In genomic region chr6:42140051-42140450, GRCh38 we compare ENCODE assay signal across 10 cellular contexts. TPM values are rescaled to one million over a fixed set of nuclear protein-coding genes. Genes with fewer than 3 reads are reported as not detected.
DNase-seq lines count a peak whose midpoint lies in the region; ATAC-seq and TF ChIP-seq lines count a peak whose summit lies in the region.
"Had no signal": no experiment of that assay in that cellular context is flagged by ENCODE, and none has a peak within 500 bp of the region (broad histone marks: within the 10 kb centered on the region; RNA-seq: fewer than 3 reads in every experiment).

No MANE protein-coding gene starts in this region.

- H3K36me3 ChIP-seq in BE2C = no peaks in the 10 kb centered on the region
- H3K36me3 ChIP-seq: neutrophil had no signal

- DNase-seq in EH (ENCODE audit: low read depth) (peak; percentile 30), NCI-H226 (peak; percentile 92), omental fat pad (ENCODE audit: low spot score) (no peak), BE2C (no peak), GM19240 (ENCODE audit: insufficient read length, low spot score) (no peak), NCI-H1694 treated with DMSO at 0.1 percent for 48 hours (lab: John Stamatoyannopoulos, UW) (no peak)

- peaks cover 50% of the 10 kb centered on the region for H3K4me1 Mint-ChIP-seq in dendritic cell treated with granulocyte-macrophage colony-stimulating factor and Interleukin-4, amounts not matched to agents 40 ng/mL and 50 ng/mL, for 4 days (ENCODE audit: low read depth)

- peaks cover 35% of the 10 kb centered on the region for H3K27me3 Mint-ChIP-seq in dendritic cell treated with granulocyte-macrophage colony-stimulating factor and Interleukin-4, amounts not matched to agents 40 ng/mL and 50 ng/mL, for 4 days

- intact Hi-C loops in dendritic cell treated with granulocyte-macrophage colony-stimulating factor and Interleukin-4, amounts not matched to agents 40 ng/mL and 50 ng/mL, for 4 days (cut with micrococcal nuclease) = no loop called here

- H3K9me3 ChIP-seq in BE2C = no peaks in the 10 kb centered on the region
- H3K9me3 ChIP-seq: neutrophil had no signal

- H3K4me1 ChIP-seq in BE2C = peaks cover 55% of the 10 kb centered on the region

- peak overlapping the region; percentile 69 for H3K27ac Mint-ChIP-seq in dendritic cell treated with granulocyte-macrophage colony-stimulating factor and Interleukin-4, amounts not matched to agents 40 ng/mL and 50 ng/mL, for 4 days

- no peaks in the 10 kb centered on the region for H3K36me3 Mint-ChIP-seq in dendritic cell treated with granulocyte-macrophage colony-stimulating factor and Interleukin-4, amounts not matched to agents 40 ng/mL and 50 ng/mL, for 4 days (ENCODE audit: low read depth)
- H3K36me3 Mint-ChIP-seq: IgD-negative memory B cell had no signal

- H3K4me3 Mint-ChIP-seq in dendritic cell treated with granulocyte-macrophage colony-stimulating factor and Interleukin-4, amounts not matched to agents 40 ng/mL and 50 ng/mL, for 4 days = no peak overlapping the region

- H3K4me3 ChIP-seq in BE2C (ENCODE audit: low read depth, low read length) = no peak overlapping the region

- no peak for TF ChIP-seq CTCF in omental fat pad (IDR thresholded peaks at IDR 0.05)
- no peak for TF ChIP-seq CTCF in BE2C (IDR thresholded peaks at IDR 0.05; ENCODE audit: low read depth, low read length)

- no peaks in the 10 kb centered on the region for H3K27me3 ChIP-seq in BE2C

- no peaks in the 10 kb centered on the region for H3K9me3 Mint-ChIP-seq in dendritic cell treated with granulocyte-macrophage colony-stimulating factor and Interleukin-4, amounts not matched to agents 40 ng/mL and 50 ng/mL, for 4 days

- ATAC-seq in omental fat pad (ENCODE audit: low FRiP score) (peak; percentile 26), HG03280 (IDR thresholded peaks at IDR 0.05; ENCODE audit: unreplicated experiment) (no peak)

RNA-seq across cellular contexts. Expression of gene C6orf132, which starts 2.4 kb away (rescaled TPM):
- total RNA-seq in omental fat pad = 10 to 100 TPM in 1 of 4 donors, 1 to 10 TPM in 3; 3.0 to 19.0 (median 3.6) TPM
- 1.8 TPM for polyA plus RNA-seq in BE2C (2012; ENCODE audit: insufficient read depth, insufficient read length, low read depth)
- polyA plus RNA-seq: IgD-negative memory B cell had no signal

RNA-seq across cellular contexts. Expression of gene GUCA1A, which starts 33.1 kb away (rescaled TPM):
- not detected for total RNA-seq in omental fat pad
- polyA plus RNA-seq in BE2C (2012; ENCODE audit: insufficient read depth, insufficient read length, low read depth) = 0.56 TPM
- polyA plus RNA-seq: IgD-negative memory B cell had no signal

RNA-seq across cellular contexts. Expression of gene GUCA1B, which starts 54.7 kb away (rescaled TPM):
- under 1 TPM in 2 of 4 donors, not detected in 2; 0.63 to 0.95 TPM for total RNA-seq in omental fat pad
- 8.1 TPM for polyA plus RNA-seq in BE2C (2012; ENCODE audit: insufficient read depth, insufficient read length, low read depth)

Comparison
In these comparisons a context has a peak if more than half of its experiments do, and no peak if none do; other contexts are left out.
1. DNase-seq: peak in EH (single experiment) and NCI-H226 (single experiment); none in omental fat pad (single experiment), BE2C (single experiment), GM19240 (single experiment) and NCI-H1694 treated with DMSO at 0.1 percent for 48 hours (single experiment).